ENCODE assay signal across 8 cellular contexts in the genomic region with DNA sequence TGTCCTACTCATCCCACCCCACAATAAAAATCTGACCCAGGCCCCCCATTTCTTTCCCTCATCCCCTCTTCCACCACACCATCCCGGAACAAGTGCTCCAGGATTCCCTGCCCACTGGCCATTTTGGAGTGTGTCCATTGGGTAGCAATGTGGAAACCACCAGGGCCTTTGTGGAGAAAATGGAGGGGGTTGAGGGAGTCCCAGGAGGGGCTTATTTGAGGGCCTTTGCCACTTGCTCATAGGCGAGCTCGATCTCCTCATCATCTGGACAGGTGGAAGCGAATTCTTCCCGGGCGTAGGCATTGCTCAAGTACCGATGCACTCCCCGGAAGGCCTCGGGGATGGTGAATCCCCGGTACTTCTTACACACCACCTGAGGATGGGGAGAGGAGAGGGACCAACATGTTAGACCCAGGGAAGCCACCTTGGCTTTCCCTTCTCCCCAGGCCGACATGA. TPM values are rescaled to one million over a fixed set of nuclear protein-coding genes. Genes with fewer than 3 reads are reported as not detected.
DNase-seq lines count a peak whose midpoint lies in the region; ATAC-seq and TF ChIP-seq lines count a peak whose summit lies in the region.

No MANE protein-coding gene starts in this region.

- no peaks in the 10 kb centered on the region for H3K27me3 Mint-ChIP-seq in central memory CD8-positive, alpha-beta T cell

- H3K27ac ChIP-seq in heart right ventricle: peak overlapping the region; percentile 93 to 97 (median 94)
- H3K27ac ChIP-seq in muscle layer of duodenum (ENCODE audit: low read length): peak overlapping the region; percentile 88
- peak overlapping the region; percentile 99 for H3K27ac ChIP-seq in vagina

- no peaks in the 10 kb centered on the region for H3K9me3 Mint-ChIP-seq in central memory CD8-positive, alpha-beta T cell

- H3K9me3 ChIP-seq in heart right ventricle (no peaks in the 10 kb centered on the region), muscle layer of duodenum (ENCODE audit: control insufficient read depth in 1 of 2, low read length in 2 of 2) (no peaks in the 10 kb centered on the region), vagina (no peaks in the 10 kb centered on the region)

- H3K4me1 ChIP-seq in heart right ventricle: peaks cover 12 to 83% (median 59%) of the 10 kb centered on the region in 9 donors
- H3K4me1 ChIP-seq in muscle layer of duodenum (ENCODE audit: control insufficient read depth in 1 of 2, insufficient read depth in 2 of 2, low read length in 2 of 2): peaks cover 4 to 47% of the 10 kb centered on the region in 2 donors
- peaks cover 59% of the 10 kb centered on the region for H3K4me1 ChIP-seq in vagina

- H3K36me3 ChIP-seq in heart right ventricle (peaks cover 0 to 75% (median 46%) of the 10 kb centered on the region in 9 donors), muscle layer of duodenum (ENCODE audit: control insufficient read depth in 1 of 2, insufficient read depth in 2 of 2, low read length in 2 of 2) (peaks cover 35 to 59% of the 10 kb centered on the region in 2 donors), vagina (peaks cover 3 to 47% of the 10 kb centered on the region in 2 donors)

- H3K27me3 ChIP-seq in heart right ventricle: no peaks in the 10 kb centered on the region
- H3K27me3 ChIP-seq in muscle layer of duodenum (ENCODE audit: low read depth, low read length): no peaks in the 10 kb centered on the region
- no peaks in the 10 kb centered on the region for H3K27me3 ChIP-seq in vagina

- intact Hi-C loops in heart right ventricle (cut with DNase I): loop anchor here in 2 of 10 donors (10.0 kb wide), 2 partner anchors 64 to 104 kb away; a partner anchor contains a TSS
- intact Hi-C loops in left cardiac atrium (cut with DNase I): loop anchor here in 1 of 2 donors (10.0 kb wide), 2 partner anchors 64 to 104 kb away; a partner anchor contains a TSS
- intact Hi-C loops in vagina (cut with DNase I): loop anchor here (10.0 kb wide), 2 partner anchors 46 to 64 kb away; a partner anchor contains a TSS
- intact Hi-C loops in posterior vena cava (cut with DNase I): loop anchor here in 1 of 2 donors (10.0 kb wide), 1 partner anchor 64 kb away; a partner anchor contains a TSS

- H3K4me1 Mint-ChIP-seq in central memory CD8-positive, alpha-beta T cell: peaks cover 59% of the 10 kb centered on the region

- peak overlapping the region; percentile 93 for H3K4me3 Mint-ChIP-seq in central memory CD8-positive, alpha-beta T cell

- H3K4me3 ChIP-seq in heart right ventricle (peak overlapping the region in 8 of 10 donors; percentile 66 to 95 (median 78)), muscle layer of duodenum (ENCODE audit: low read depth in 1 of 2, low read length in 2 of 2) (peak overlapping the region; percentile 85 to 86), vagina (peak overlapping the region; percentile 82 to 94)

- DNase-seq in heart right ventricle (no peak), left cardiac atrium (no peak), vagina (ENCODE audit: extremely low spot score in 2 of 2) (no peak), posterior vena cava (ENCODE audit: low spot score) (no peak), pons (ENCODE audit: low spot score) (no peak)
- DNase-seq in central memory CD8-positive, alpha-beta T cell (ENCODE audit: low spot score in 2 of 2): no peak
- no peak for DNase-seq in stimulated activated CD4-positive, alpha-beta T cell treated with anti-CD3 and anti-CD28 coated beads, Interleukin-15, amount 100 ng/mL, for 24 hours

- WGBS in heart right ventricle, 2 donors: 89 to 95% methylated on average over 11 of the region's 11 CpGs

- peaks cover 56% of the 10 kb centered on the region for H3K36me3 Mint-ChIP-seq in central memory CD8-positive, alpha-beta T cell (ENCODE audit: insufficient read depth)

- TF ChIP-seq POLR2A in vagina (IDR thresholded peaks at IDR 0.05): no peak

- peak overlapping the region; percentile 30 for H3K27ac Mint-ChIP-seq in central memory CD8-positive, alpha-beta T cell (ENCODE audit: low read depth)

- ATAC-seq in heart right ventricle: no peak
- no peak for ATAC-seq in left cardiac atrium
- ATAC-seq in central memory CD8-positive, alpha-beta T cell (replicated peaks; ENCODE audit: extremely low read depth, poor library complexity, severe bottlenecking): no peak

- no peak for TF ChIP-seq CTCF in heart right ventricle (IDR thresholded peaks at IDR 0.05)
- TF ChIP-seq CTCF in vagina (IDR thresholded peaks at IDR 0.05): no peak

RNA-seq across cellular contexts. Expression of a gene that starts 1.6 kb away (rescaled TPM):
- 10 to 100 TPM; 35.2 to 61.6 (median 51.5) TPM for total RNA-seq in heart right ventricle
- 100 to 1,000 TPM in 1 of 2 donors, 10 to 100 TPM in 1; 96.4 to 117 TPM for polyA plus RNA-seq in heart right ventricle
- 10 to 100 TPM; 55.6 to 56.2 TPM for total RNA-seq in left cardiac atrium
- total RNA-seq in vagina: 108 TPM
- 10 to 100 TPM; 88.3 to 97.4 TPM for total RNA-seq in posterior vena cava

RNA-seq across cellular contexts. Expression of a gene that starts 5.7 kb away (rescaled TPM):
- total RNA-seq in heart right ventricle (100 to 1,000 TPM in 2 of 10 donors, 10 to 100 TPM in 8; 64.5 to 219 (median 87.9) TPM), left cardiac atrium (100 to 1,000 TPM; 151 to 196 TPM), vagina (250 TPM), posterior vena cava (100 to 1,000 TPM; 272 to 402 TPM)
- polyA plus RNA-seq in heart right ventricle: 100 to 1,000 TPM in 1 of 2 donors, 10 to 100 TPM in 1; 51.1 to 400 TPM

RNA-seq across cellular contexts. Expression of a gene that starts 7.5 kb away (rescaled TPM):
- total RNA-seq in heart right ventricle: under 1 TPM in 7 of 10 donors, not detected in 3; 0.11 to 0.97 (median 0.27) TPM
- under 1 TPM; 0.13 to 0.37 TPM for polyA plus RNA-seq in heart right ventricle
- under 1 TPM; 0.39 to 0.41 TPM for total RNA-seq in left cardiac atrium
- total RNA-seq in vagina: not detected
- 1 to 10 TPM in 1 of 2 donors, under 1 TPM in 1; 0.52 to 1.1 TPM for total RNA-seq in posterior vena cava

RNA-seq across cellular contexts. Expression of a gene that starts 9.1 kb away (rescaled TPM):
- total RNA-seq in heart right ventricle (not detected), left cardiac atrium (not detected), vagina (not detected), posterior vena cava (not detected)
- polyA plus RNA-seq in heart right ventricle: not detected

RNA-seq across cellular contexts. Expression of a gene that starts 9.1 kb away (rescaled TPM):
- total RNA-seq in heart right ventricle (1 to 10 TPM in 8 of 10 donors, under 1 TPM in 2; 0.89 to 4.3 (median 2.6) TPM), left cardiac atrium (1 to 10 TPM; 2.6 to 3.0 TPM), vagina (11.0 TPM), posterior vena cava (1 to 10 TPM; 7.7 to 9.8 TPM)
- 1 to 10 TPM in 1 of 2 donors, under 1 TPM in 1; 0.97 to 6.1 TPM for polyA plus RNA-seq in heart right ventricle
